Comparison of ENCODE assay signal across 1 cellular context in the genomic region with DNA sequence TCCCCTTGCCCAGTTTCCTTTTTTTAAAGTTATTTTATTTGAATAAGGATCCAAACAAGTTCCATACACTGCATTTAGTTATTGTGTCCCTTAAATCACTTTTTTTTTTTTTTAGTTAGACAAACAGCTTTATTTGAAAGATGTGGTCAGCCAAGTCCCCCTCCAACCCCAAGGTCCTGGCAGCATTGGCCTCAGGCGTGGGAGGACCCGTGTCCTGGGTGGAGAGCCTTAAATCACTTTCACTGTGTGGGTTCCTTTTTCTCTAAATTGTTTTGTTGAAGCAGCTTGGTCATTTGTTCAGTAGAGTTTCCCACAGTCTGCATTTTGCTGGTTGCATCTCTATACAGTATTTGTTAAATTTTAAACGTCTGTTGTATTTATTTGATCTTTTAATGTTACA.
TF ChIP-seq lines count a peak whose summit lies in the region.

No MANE protein-coding gene starts in this region.

TF ChIP-seq in K562, 482 proteins besides CTCF, POLR2A, EP300 and RAD21:
- TF ChIP-seq ZBTB40 (IDR thresholded peaks at IDR 0.05) (peak; percentile 69; the same call in 1 of the 2 replicates), ZBTB40 (CRISPR knock-in tag; IDR thresholded peaks at IDR 0.05) (no peak), COPS2 (conservative IDR thresholded peaks at IDR 0.05) (no peak), VEZF1 (CRISPR knock-in tag; IDR thresholded peaks at IDR 0.05) (0 out of 2 replicates have a peak, but pooled peaks have one; percentile 26), EGR1 (conservative IDR thresholded peaks at IDR 0.05) (0 out of 2 replicates have a peak, but pooled peaks have one; percentile 8), ZFP36 (IDR thresholded peaks at IDR 0.05; ENCODE audit: low read depth, low read length, partially characterized antibody) (no peak), MEIS2 (IDR thresholded peaks at IDR 0.05; ENCODE audit: partially characterized antibody) (peak; percentile 62), PBX2 (CRISPR knock-in tag; IDR thresholded peaks at IDR 0.05; ENCODE audit: low read depth) (no peak), PBX2 (tag; conservative IDR thresholded peaks at IDR 0.05; ENCODE audit: low read depth) (peak; percentile 50; the same call in 1 of the 2 replicates), FOS (IDR thresholded peaks at IDR 0.05; ENCODE audit: extremely low read depth, insufficient read length) (no peak), TCFL5 (CRISPR knock-in tag; conservative IDR thresholded peaks at IDR 0.05) (no peak)
- TF ChIP-seq, protein P1, sequence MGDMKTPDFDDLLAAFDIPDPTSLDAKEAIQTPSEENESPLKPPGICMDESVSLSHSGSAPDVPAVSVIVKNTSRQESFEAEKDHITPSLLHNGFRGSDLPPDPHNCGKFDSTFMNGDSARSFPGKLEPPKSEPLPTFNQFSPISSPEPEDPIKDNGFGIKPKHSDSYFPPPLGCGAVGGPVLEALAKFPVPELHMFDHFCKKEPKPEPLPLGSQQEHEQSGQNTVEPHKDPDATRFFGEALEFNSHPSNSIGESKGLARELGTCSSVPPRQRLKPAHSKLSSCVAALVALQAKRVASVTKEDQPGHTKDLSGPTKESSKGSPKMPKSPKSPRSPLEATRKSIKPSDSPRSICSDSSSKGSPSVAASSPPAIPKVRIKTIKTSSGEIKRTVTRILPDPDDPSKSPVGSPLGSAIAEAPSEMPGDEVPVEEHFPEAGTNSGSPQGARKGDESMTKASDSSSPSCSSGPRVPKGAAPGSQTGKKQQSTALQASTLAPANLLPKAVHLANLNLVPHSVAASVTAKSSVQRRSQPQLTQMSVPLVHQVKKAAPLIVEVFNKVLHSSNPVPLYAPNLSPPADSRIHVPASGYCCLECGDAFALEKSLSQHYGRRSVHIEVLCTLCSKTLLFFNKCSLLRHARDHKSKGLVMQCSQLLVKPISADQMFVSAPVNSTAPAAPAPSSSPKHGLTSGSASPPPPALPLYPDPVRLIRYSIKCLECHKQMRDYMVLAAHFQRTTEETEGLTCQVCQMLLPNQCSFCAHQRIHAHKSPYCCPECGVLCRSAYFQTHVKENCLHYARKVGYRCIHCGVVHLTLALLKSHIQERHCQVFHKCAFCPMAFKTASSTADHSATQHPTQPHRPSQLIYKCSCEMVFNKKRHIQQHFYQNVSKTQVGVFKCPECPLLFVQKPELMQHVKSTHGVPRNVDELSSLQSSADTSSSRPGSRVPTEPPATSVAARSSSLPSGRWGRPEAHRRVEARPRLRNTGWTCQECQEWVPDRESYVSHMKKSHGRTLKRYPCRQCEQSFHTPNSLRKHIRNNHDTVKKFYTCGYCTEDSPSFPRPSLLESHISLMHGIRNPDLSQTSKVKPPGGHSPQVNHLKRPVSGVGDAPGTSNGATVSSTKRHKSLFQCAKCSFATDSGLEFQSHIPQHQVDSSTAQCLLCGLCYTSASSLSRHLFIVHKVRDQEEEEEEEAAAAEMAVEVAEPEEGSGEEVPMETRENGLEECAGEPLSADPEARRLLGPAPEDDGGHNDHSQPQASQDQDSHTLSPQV (IDR thresholded peaks at IDR 0.05) = no peak
